Comparison of ENCODE assay signal across 9 cellular contexts in the genomic region with DNA sequence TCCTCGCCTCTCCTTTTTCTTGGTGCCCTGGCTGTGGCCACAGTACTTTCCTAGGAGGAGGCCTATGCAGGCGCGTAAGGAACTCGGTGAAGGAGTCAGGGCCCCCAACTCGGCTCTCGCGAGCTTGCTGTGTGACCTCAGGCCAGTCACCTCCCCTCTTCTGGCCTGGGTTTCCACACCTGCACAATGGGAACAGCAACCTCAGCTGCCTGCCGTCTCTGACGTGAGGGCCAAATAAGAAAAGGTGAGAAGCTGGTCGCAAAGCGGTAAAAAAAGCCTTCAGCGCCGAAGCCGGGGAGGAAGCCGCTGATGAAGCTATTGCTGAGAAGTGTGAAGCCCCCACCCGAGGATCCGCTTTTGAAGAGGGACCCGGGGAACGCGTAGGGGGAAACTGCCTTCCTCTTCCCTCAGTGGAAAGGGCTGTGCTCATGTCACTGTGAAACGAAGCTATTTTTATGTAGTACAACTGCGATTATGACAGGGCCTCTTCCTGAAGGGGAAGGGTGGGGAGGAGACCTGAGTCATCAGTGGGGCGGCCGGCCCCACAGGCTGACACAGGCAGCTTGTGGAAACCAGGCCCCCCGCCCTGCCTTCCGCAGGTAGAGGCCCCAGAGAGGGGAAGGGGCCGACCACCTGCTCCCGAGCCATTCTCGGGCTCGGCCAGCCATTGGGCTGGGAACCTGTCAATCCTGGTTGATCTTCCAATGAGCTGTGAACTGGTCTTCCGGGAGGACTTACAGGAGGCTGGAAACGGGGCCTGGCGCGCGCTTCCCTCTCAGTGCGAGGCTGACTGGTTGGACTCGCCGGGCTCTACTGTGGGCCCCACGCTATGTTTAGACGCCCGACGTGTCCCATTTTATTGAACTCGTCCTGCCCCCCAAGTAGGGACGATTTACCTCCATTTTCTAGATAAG. TPM values are rescaled to one million over a fixed set of nuclear protein-coding genes. Genes with fewer than 3 reads are reported as not detected.
DNase-seq lines count a peak whose midpoint lies in the region; ATAC-seq and TF ChIP-seq lines count a peak whose summit lies in the region.
"Had no signal": no experiment of that assay in that cellular context is flagged by ENCODE, and none has a peak within 500 bp of the region (broad histone marks: within the 10 kb centered on the region; RNA-seq: fewer than 3 reads in every experiment).

No MANE protein-coding gene starts in this region.

- TF ChIP-seq POLR2A in GM19099 (IDR thresholded peaks at IDR 0.05; ENCODE audit: extremely low read depth, insufficient read length, low read depth) (peak; percentile 82), testis (IDR thresholded peaks at IDR 0.05) (no peak)

- H3K4me1 Mint-ChIP-seq in activated naive CD8-positive, alpha-beta T cell (ENCODE audit: low read depth): peaks cover 59% of the 10 kb centered on the region
- H3K4me1 Mint-ChIP-seq in osteocyte (ENCODE audit: unreplicated experiment): peaks cover 58% of the 10 kb centered on the region

- ATAC-seq in HG03378 (IDR thresholded peaks at IDR 0.05; ENCODE audit: unreplicated experiment) (peak; percentile 62), Right ventricle myocardium superior (ENCODE audit: poor library complexity) (peak; percentile 83)

- H3K27me3 Mint-ChIP-seq in activated naive CD8-positive, alpha-beta T cell: no peaks in the 10 kb centered on the region
- no peaks in the 10 kb centered on the region for H3K27me3 Mint-ChIP-seq in osteocyte (ENCODE audit: unreplicated experiment)

- H3K27ac Mint-ChIP-seq in activated naive CD8-positive, alpha-beta T cell: peak overlapping the region; percentile 98
- H3K27ac Mint-ChIP-seq in osteocyte (ENCODE audit: unreplicated experiment): peak overlapping the region; percentile 90

- WGBS in testis, 2 donors: 35 to 39% methylated on average over 38 to 44 of the region's 44 CpGs

- H3K9me3 ChIP-seq in testis: no peaks in the 10 kb centered on the region
- H3K9me3 ChIP-seq: HAP-1 had no signal

- intact Hi-C loops in Right ventricle myocardium superior (cut with DNase I) (no loop called here), testis (cut with DNase I; ENCODE audit: low total_unique reads) (no loop called here)

- peak overlapping the region; percentile 85 to 86 for H3K27ac ChIP-seq in testis

- no peaks in the 10 kb centered on the region for H3K9me3 Mint-ChIP-seq in activated naive CD8-positive, alpha-beta T cell (ENCODE audit: low read depth)
- H3K9me3 Mint-ChIP-seq in osteocyte (ENCODE audit: unreplicated experiment): no peaks in the 10 kb centered on the region

- no peaks in the 10 kb centered on the region for H3K36me3 ChIP-seq in testis (ENCODE audit: low read depth, missing control alignments)
- H3K36me3 ChIP-seq: HAP-1 had no signal

- H3K4me3 Mint-ChIP-seq in activated naive CD8-positive, alpha-beta T cell: peak overlapping the region; percentile 92
- H3K4me3 Mint-ChIP-seq in osteocyte (ENCODE audit: unreplicated experiment): peak overlapping the region; percentile 57

- H3K27me3 ChIP-seq in testis: no peaks in the 10 kb centered on the region

- H3K4me3 ChIP-seq in AG09309 (ENCODE audit: control insufficient read depth, low read depth, low read length): no peak overlapping the region
- H3K4me3 ChIP-seq in testis: peak overlapping the region; percentile 23 to 38
- H3K4me3 ChIP-seq: HAP-1 had no signal

- TF ChIP-seq CTCF in AG09309 (IDR thresholded peaks at IDR 0.05; ENCODE audit: control insufficient read depth, insufficient read depth, low read depth, low read length, missing control alignments) (no peak), osteocyte (IDR thresholded peaks at IDR 0.05) (no peak), testis (IDR thresholded peaks at IDR 0.05) (no peak)

- no peaks in the 10 kb centered on the region for H3K36me3 Mint-ChIP-seq in activated naive CD8-positive, alpha-beta T cell
- H3K36me3 Mint-ChIP-seq in osteocyte (ENCODE audit: unreplicated experiment): no peaks in the 10 kb centered on the region

- H3K4me1 ChIP-seq in testis: peaks cover 63% of the 10 kb centered on the region

- DNase-seq in AG09309 (ENCODE audit: low read depth) (peak; percentile 54), SK-N-DZ (ENCODE audit: low spot score) (peak; percentile 99), Right ventricle myocardium superior (peak; percentile 97), osteocyte (ENCODE audit: extremely low spot score, unreplicated experiment) (peak; percentile 91), testis (peak; percentile 95)

RNA-seq across cellular contexts. Expression of gene ANKDD1A, which starts 18.0 kb away (rescaled TPM):
- 6.4 and 6.5 TPM in 2 replicates for polyA plus RNA-seq in SK-N-DZ (2014; cell fraction: cytosol; rRNA removed)
- polyA plus RNA-seq in SK-N-DZ (2014; cell fraction: nucleus; rRNA removed): 24.4 and 25.9 TPM in 2 replicates
- total RNA-seq in Right ventricle myocardium superior (1.4 TPM), osteocyte (4.6 and 5.7 TPM in 2 replicates), testis (10 to 100 TPM; 31.8 to 34.9 TPM)
- 11.1 TPM for polyA plus RNA-seq in testis (ENCODE audit: insufficient read depth, low read depth, low replicate concordance)

RNA-seq across cellular contexts. Expression of gene PLEKHO2, which starts 52.0 kb away (rescaled TPM):
- 6.7 and 8.8 TPM in 2 replicates for polyA plus RNA-seq in SK-N-DZ (2014; cell fraction: cytosol; rRNA removed)
- 9.2 and 9.7 TPM in 2 replicates for polyA plus RNA-seq in SK-N-DZ (2014; cell fraction: nucleus; rRNA removed)
- total RNA-seq in Right ventricle myocardium superior (9.1 TPM), osteocyte (24.5 and 24.7 TPM in 2 replicates), testis (10 to 100 TPM; 17.2 to 28.9 TPM)
- polyA plus RNA-seq in testis (ENCODE audit: insufficient read depth, low read depth, low replicate concordance): 19.3 TPM
